20 cellular contexts compared by ENCODE assay signal in genomic region chr15:48435356-48435755, GRCh38.
"Had no signal": no experiment of that assay in that cellular context is flagged by ENCODE, and none has a peak within 500 bp of the region (broad histone marks: within the 10 kb centered on the region; RNA-seq: fewer than 3 reads in every experiment).

No MANE protein-coding gene starts in this region.

- H3K9me3 ChIP-seq: SK-N-SH had no signal

- ATAC-seq: Panc1 had no signal

- DNase-seq: KBM-7, MV-4-11, NCI-H1048, NCI-H1105, NCI-H1417, NCI-H1436 treated with DMSO at 0.1 percent for 48 hours, NCI-H1694, NCI-H187 treated with DMSO at 0.1 percent for 48 hours, NCI-H2029 treated with DMSO at 0.1 percent for 48 hours, NCI-H2171 treated with DMSO at 0.1 percent for 48 hours, NCI-H345, NCI-H446 treated with DMSO at 0.1 percent for 48 hours, NCI-H510A treated with DMSO at 0.1 percent for 48 hours, NCI-H69, NCI-H774, SHP77, SK-N-SH had no signal

- H3K27ac ChIP-seq: HL-60, RWPE1 had no signal
